Comparison of ENCODE assay signal across 18 cellular contexts in the genomic region with DNA sequence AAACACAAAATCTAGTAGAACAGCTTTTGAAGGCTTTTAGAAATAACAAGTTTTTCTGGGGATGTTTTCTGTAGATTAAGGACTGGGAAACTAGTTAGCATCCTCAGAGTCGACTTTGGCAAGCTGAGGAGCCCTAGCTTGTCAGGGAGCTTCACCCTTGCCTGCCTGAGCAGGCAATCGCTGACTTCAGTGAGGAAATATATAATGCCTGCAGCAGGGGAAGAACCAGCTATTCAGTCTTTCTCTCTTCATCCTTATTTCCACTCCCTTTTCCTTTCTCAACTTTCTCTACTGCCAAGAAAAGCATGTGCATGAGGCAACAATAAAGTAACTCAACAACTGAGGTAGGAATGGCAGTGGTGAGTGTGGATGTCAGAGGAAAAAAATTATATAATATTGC.
"Had no signal": no experiment of that assay in that cellular context is flagged by ENCODE, and none has a peak within 500 bp of the region (broad histone marks: within the 10 kb centered on the region; RNA-seq: fewer than 3 reads in every experiment).

No MANE protein-coding gene starts in this region.

- H3K27me3 Mint-ChIP-seq: type B pancreatic cell had no signal

- H3K36me3 ChIP-seq: esophagus muscularis mucosa, thyroid gland had no signal

- H3K27me3 ChIP-seq: esophagus muscularis mucosa, hepatocyte, thyroid gland had no signal

- DNase-seq: effector memory CD8-positive, alpha-beta T cell; foreskin melanocyte; head of caudate nucleus; left colon; left ventricle myocardium superior; mucosa of descending colon; naive thymus-derived CD8-positive, alpha-beta T cell; posterior cingulate gyrus; small intestine; stimulated activated CD4-positive, alpha-beta T cell treated with anti-CD3 and anti-CD28 coated beads, Interleukin-2, amount 100 ng/mL, for 48 hours; stimulated activated naive CD4-positive, alpha-beta T cell treated with Interleukin-2 at 50 U/mL for 16 hours; thyroid gland had no signal

- H3K9me3 Mint-ChIP-seq: effector memory CD8-positive, alpha-beta T cell; naive thymus-derived CD8-positive, alpha-beta T cell had no signal

- H3K9me3 ChIP-seq: esophagus muscularis mucosa, mucosa of descending colon, thyroid gland had no signal

- FAIRE-seq: small intestine, urothelium cell line had no signal

- H3K4me1 ChIP-seq: esophagus muscularis mucosa, thyroid gland had no signal

- H3K27ac ChIP-seq: esophagus muscularis mucosa, hepatocyte, thyroid gland had no signal

- H3K4me3 ChIP-seq: esophagus muscularis mucosa, hepatocyte, lung, mucosa of descending colon, thyroid gland had no signal

- H3K4me1 Mint-ChIP-seq: naive thymus-derived CD8-positive, alpha-beta T cell; neural crest cell had no signal

- H3K4me3 Mint-ChIP-seq: effector memory CD8-positive, alpha-beta T cell; naive thymus-derived CD8-positive, alpha-beta T cell; neural crest cell; type B pancreatic cell had no signal

- H3K36me3 Mint-ChIP-seq: naive thymus-derived CD8-positive, alpha-beta T cell; type B pancreatic cell had no signal

- H3K27ac Mint-ChIP-seq: effector memory CD8-positive, alpha-beta T cell; naive thymus-derived CD8-positive, alpha-beta T cell; type B pancreatic cell had no signal
